9 cellular contexts compared by ENCODE assay signal in the genomic region with DNA sequence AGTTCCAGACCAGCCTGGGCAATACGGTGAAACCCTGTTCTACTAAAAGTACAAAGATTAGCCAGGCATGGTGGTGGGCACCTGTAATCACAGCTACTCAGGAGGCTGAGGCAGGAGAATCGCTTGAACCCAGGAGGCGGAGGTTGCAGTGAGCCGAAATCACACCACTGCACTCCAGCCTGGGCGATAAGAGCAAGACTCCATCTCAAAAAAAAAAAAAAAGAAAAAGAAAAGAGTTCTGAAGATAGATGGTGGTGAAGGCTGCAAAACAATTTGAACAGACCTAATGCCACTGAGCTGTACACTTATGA. TPM values are rescaled to one million over a fixed set of nuclear protein-coding genes. Genes with fewer than 3 reads are reported as not detected.
DNase-seq lines count a peak whose midpoint lies in the region; ATAC-seq and TF ChIP-seq lines count a peak whose summit lies in the region.
"Not testable (repeated sequence)": the region's sequence is repeated elsewhere in the genome, so short reads cannot be mapped to it uniquely, and the experiment has no call there.
"Had no signal": no experiment of that assay in that cellular context is flagged by ENCODE, and none has a peak within 500 bp of the region (broad histone marks: within the 10 kb centered on the region; RNA-seq: fewer than 3 reads in every experiment).

No MANE protein-coding gene starts in this region.

- not testable (repeated sequence) for H3K9ac ChIP-seq in MM.1S (ENCODE audit: low read length)

- not testable (repeated sequence) for H2AFZ ChIP-seq in MM.1S (ENCODE audit: low read length)

- peak overlapping the region; percentile 69 for H3K4me3 Mint-ChIP-seq in CD4-positive, alpha-beta T cell
- H3K4me3 Mint-ChIP-seq in WTC11, result not testable (repeated sequence)
- H3K4me3 Mint-ChIP-seq in activated T-cell treated with anti-CD3 and anti-CD28 coated beads, Interleukin-2, amount 50 U/mL, for 24 hours, result peak overlapping the region; percentile 15
- H3K4me3 Mint-ChIP-seq in naive thymus-derived CD4-positive, alpha-beta T cell, result peak overlapping the region; percentile 68 to 90 (median 82)
- peak overlapping the region; percentile 0 for H3K4me3 Mint-ChIP-seq in stimulated activated memory B cell treated with anti-CD40 and anti-IgM and Interleukin-4, amounts not matched to agents 10 μg/mL and 1 μg/mL and 100 μg/mL, for 72 hours

- H3K9me3 ChIP-seq in CD4-positive, alpha-beta T cell (ENCODE audit: control insufficient read depth, low read length); MM.1S (replicated peaks; ENCODE audit: insufficient read depth, low read length); effector memory CD4-positive, alpha-beta T cell (ENCODE audit: control insufficient read depth, low read length); naive thymus-derived CD4-positive, alpha-beta T cell (ENCODE audit: control insufficient read depth in 2 of 3, low read length in 3 of 3): not testable (repeated sequence)

- H3F3A ChIP-seq in MM.1S (ENCODE audit: insufficient read depth, low read length), result peaks cover 27% of the 10 kb centered on the region

- peak overlapping the region; percentile 100 for H3K27ac Mint-ChIP-seq in CD4-positive, alpha-beta T cell
- H3K27ac Mint-ChIP-seq in WTC11, result 0 out of 2 replicates have a peak overlapping the region, but pooled peaks have one; percentile 13
- H3K27ac Mint-ChIP-seq in activated T-cell treated with anti-CD3 and anti-CD28 coated beads, Interleukin-2, amount 50 U/mL, for 24 hours, result peak overlapping the region; percentile 84
- H3K27ac Mint-ChIP-seq in activated naive CD4-positive, alpha-beta T cell treated with anti-CD3 and anti-CD28 coated beads, Interleukin-2, amount 50 U/mL, for 72 hours, result peak overlapping the region; percentile 62 to 86
- H3K27ac Mint-ChIP-seq in naive thymus-derived CD4-positive, alpha-beta T cell, result peak overlapping the region; percentile 70 to 99 (median 97)
- H3K27ac Mint-ChIP-seq in stimulated activated memory B cell treated with anti-CD40 and anti-IgM and Interleukin-4, amounts not matched to agents 10 μg/mL and 1 μg/mL and 100 μg/mL, for 72 hours, result peak overlapping the region; percentile 87

- H3K9me3 Mint-ChIP-seq in CD4-positive, alpha-beta T cell; WTC11; activated T-cell treated with anti-CD3 and anti-CD28 coated beads, Interleukin-2, amount 50 U/mL, for 24 hours; activated naive CD4-positive, alpha-beta T cell treated with anti-CD3 and anti-CD28 coated beads, Interleukin-2, amount 50 U/mL, for 72 hours; naive thymus-derived CD4-positive, alpha-beta T cell; stimulated activated memory B cell treated with anti-CD40 and anti-IgM and Interleukin-4, amounts not matched to agents 10 μg/mL and 1 μg/mL and 100 μg/mL, for 72 hours: not testable (repeated sequence)

- intact Hi-C loops in CD4-positive, alpha-beta T cell (cut with DNase I, micrococcal nuclease), result not testable (repeated sequence)
- intact Hi-C loops in naive thymus-derived CD4-positive, alpha-beta T cell (cut with micrococcal nuclease), result loop anchor here in 1 of 2 donors (10.0 kb wide), 1 partner anchor 1218 kb away; the partner anchor contains the start of gene FNBP1

- not testable (repeated sequence) for H3K9me2 ChIP-seq in MM.1S (replicated peaks; ENCODE audit: insufficient read depth, low read length)

- not testable (repeated sequence) for H3K4me3 ChIP-seq in MM.1S (ENCODE audit: low read length); effector memory CD4-positive, alpha-beta T cell (ENCODE audit: insufficient read depth, low read depth, low read length, poor library complexity, severe bottlenecking); naive thymus-derived CD4-positive, alpha-beta T cell (ENCODE audit: low read length)

- ATAC-seq in CD4-positive, alpha-beta T cell (ENCODE audit: poor library complexity); WTC11; activated naive CD4-positive, alpha-beta T cell treated with anti-CD3 and anti-CD28 coated beads, Interleukin-2, amount 50 U/mL, for 72 hours; naive thymus-derived CD4-positive, alpha-beta T cell; stimulated activated memory B cell treated with anti-CD40 and anti-IgM and Interleukin-4, amounts not matched to agents 10 μg/mL and 1 μg/mL and 100 μg/mL, for 72 hours: not testable (repeated sequence)

- not testable (repeated sequence) for H3K27ac ChIP-seq in CD4-positive, alpha-beta T cell (ENCODE audit: low read depth, low read length)
- peak overlapping the region; percentile 81; the same call in 1 of the 2 replicates for H3K27ac ChIP-seq in MM.1S (ENCODE audit: low read length)
- peak overlapping the region; percentile 38 for H3K27ac ChIP-seq in effector memory CD4-positive, alpha-beta T cell (ENCODE audit: insufficient read depth, low read length, poor library complexity, severe bottlenecking)
- peak overlapping the region; percentile 63 for H3K27ac ChIP-seq in naive thymus-derived CD4-positive, alpha-beta T cell (ENCODE audit: low read depth, low read length)

- peaks cover 68% of the 10 kb centered on the region for H3K4me1 Mint-ChIP-seq in CD4-positive, alpha-beta T cell (ENCODE audit: low read depth)
- H3K4me1 Mint-ChIP-seq in WTC11, result not testable (repeated sequence)
- H3K4me1 Mint-ChIP-seq in activated T-cell treated with anti-CD3 and anti-CD28 coated beads, Interleukin-2, amount 50 U/mL, for 24 hours (ENCODE audit: low read depth), result peaks cover 72% of the 10 kb centered on the region
- peaks cover 52 to 90% (median 64%) of the 10 kb centered on the region in 7 donors for H3K4me1 Mint-ChIP-seq in naive thymus-derived CD4-positive, alpha-beta T cell
- H3K4me1 Mint-ChIP-seq in stimulated activated memory B cell treated with anti-CD40 and anti-IgM and Interleukin-4, amounts not matched to agents 10 μg/mL and 1 μg/mL and 100 μg/mL, for 72 hours, result peaks cover 54% of the 10 kb centered on the region

- H3K27me3 ChIP-seq in CD4-positive, alpha-beta T cell (ENCODE audit: control insufficient read depth, insufficient read depth, low read length); MM.1S (replicated peaks; ENCODE audit: insufficient read depth, low read length); effector memory CD4-positive, alpha-beta T cell (replicated peaks; ENCODE audit: control insufficient read depth, insufficient read depth, low read length, poor library complexity, severe bottlenecking); naive thymus-derived CD4-positive, alpha-beta T cell (ENCODE audit: control insufficient read depth in 2 of 2, insufficient read depth in 2 of 2, low read length in 2 of 2): not testable (repeated sequence)

- not testable (repeated sequence) for TF ChIP-seq CTCF in CD4-positive, alpha-beta T cell (IDR thresholded peaks at IDR 0.05); MM.1S (IDR thresholded peaks at IDR 0.05; ENCODE audit: low read length); WTC11 (IDR thresholded peaks at IDR 0.05)

- peaks cover 81% of the 10 kb centered on the region for H3K36me3 Mint-ChIP-seq in CD4-positive, alpha-beta T cell (ENCODE audit: low read depth)
- not testable (repeated sequence) for H3K36me3 Mint-ChIP-seq in WTC11
- H3K36me3 Mint-ChIP-seq in activated T-cell treated with anti-CD3 and anti-CD28 coated beads, Interleukin-2, amount 50 U/mL, for 24 hours (ENCODE audit: low read depth), result peaks cover 83% of the 10 kb centered on the region
- H3K36me3 Mint-ChIP-seq in activated naive CD4-positive, alpha-beta T cell treated with anti-CD3 and anti-CD28 coated beads, Interleukin-2, amount 50 U/mL, for 72 hours, result peaks cover 11 to 26% of the 10 kb centered on the region in 2 donors
- peaks cover 6 to 33% (median 11%) of the 10 kb centered on the region in 5 donors for H3K36me3 Mint-ChIP-seq in naive thymus-derived CD4-positive, alpha-beta T cell
- H3K36me3 Mint-ChIP-seq in stimulated activated memory B cell treated with anti-CD40 and anti-IgM and Interleukin-4, amounts not matched to agents 10 μg/mL and 1 μg/mL and 100 μg/mL, for 72 hours, result peaks cover 32% of the 10 kb centered on the region

- H4K20me1 ChIP-seq in MM.1S (ENCODE audit: insufficient read depth, low read length), result not testable (repeated sequence)

- not testable (repeated sequence) for H3K27me3 Mint-ChIP-seq in CD4-positive, alpha-beta T cell; WTC11 (ENCODE audit: low read depth); activated T-cell treated with anti-CD3 and anti-CD28 coated beads, Interleukin-2, amount 50 U/mL, for 24 hours; naive thymus-derived CD4-positive, alpha-beta T cell; stimulated activated memory B cell treated with anti-CD40 and anti-IgM and Interleukin-4, amounts not matched to agents 10 μg/mL and 1 μg/mL and 100 μg/mL, for 72 hours

- CTCF ChIA-PET in CD4-positive, alpha-beta T cell (lab: Charles Lee), result not testable (repeated sequence)
- CTCF ChIA-PET in WTC11 (lab: Charles Lee), result interaction anchor here (0.7 kb wide), 1 partner anchor 570 kb away, joined by 4 read pairs; the partner anchor contains the start of gene EXOSC2
- CTCF ChIA-PET in naive thymus-derived CD4-positive, alpha-beta T cell (lab: Charles Lee), result interaction anchor here (0.6 kb wide), 1 partner anchor 19 kb away, joined by 3 read pairs; no protein-coding TSS in a partner anchor

- POLR2A ChIA-PET in CD4-positive, alpha-beta T cell (lab: Charles Lee), result interaction anchor here (4.4 to 18.0 kb wide), 3 partner anchors 7 to 15 kb away, joined by 19 to 738 read pairs (median 738); partner anchors contain the start of gene FAM78A
- POLR2A ChIA-PET in WTC11 (lab: Charles Lee), result not testable (repeated sequence)
- POLR2A ChIA-PET in naive thymus-derived CD4-positive, alpha-beta T cell (lab: Charles Lee), result interaction anchor here (0.6 to 20.4 kb wide), 5 partner anchors 6 to 135 kb away, joined by 3 to 886 read pairs (median 3); partner anchors contain the start of gene FAM78A

- H3K79me2 ChIP-seq in MM.1S (ENCODE audit: low read length), result peaks cover 79% of the 10 kb centered on the region

- H3K4me1 ChIP-seq in MM.1S (ENCODE audit: low read length), result peaks cover 26% of the 10 kb centered on the region
- H3K4me1 ChIP-seq in effector memory CD4-positive, alpha-beta T cell (ENCODE audit: control insufficient read depth, insufficient read depth, low read length, poor library complexity, severe bottlenecking), result peaks cover 52% of the 10 kb centered on the region
- peaks cover 39 to 75% of the 10 kb centered on the region in 2 donors for H3K4me1 ChIP-seq in naive thymus-derived CD4-positive, alpha-beta T cell (ENCODE audit: control insufficient read depth in 2 of 2, insufficient read depth in 2 of 2, low read length in 2 of 2)

- H3K36me3 ChIP-seq in MM.1S (replicated peaks; ENCODE audit: insufficient read depth, low read length), result peaks cover 10% of the 10 kb centered on the region
- H3K36me3 ChIP-seq in effector memory CD4-positive, alpha-beta T cell (ENCODE audit: control insufficient read depth, insufficient read depth, low read length), result peaks cover 48% of the 10 kb centered on the region
- peaks cover 10 to 44% (median 23%) of the 10 kb centered on the region in 3 experiments for H3K36me3 ChIP-seq in naive thymus-derived CD4-positive, alpha-beta T cell (ENCODE audit: control insufficient read depth in 2 of 3, insufficient read depth in 3 of 3, low read length in 3 of 3)

- not testable (repeated sequence) for DNase-seq in CD4-positive, alpha-beta T cell; MM.1S; WTC11 (ENCODE audit: low spot score); activated T-cell treated with anti-CD3 and anti-CD28 coated beads, Interleukin-2, amount 50 U/mL, for 24 hours; activated naive CD4-positive, alpha-beta T cell treated with anti-CD3 and anti-CD28 coated beads, Interleukin-2, amount 50 U/mL, for 72 hours (ENCODE audit: low spot score in 2 of 2); effector memory CD4-positive, alpha-beta T cell; naive thymus-derived CD4-positive, alpha-beta T cell

- H3K4me2 ChIP-seq in MM.1S (ENCODE audit: low read depth, low read length), result not testable (repeated sequence)

RNA-seq across cellular contexts. Expression of gene FAM78A, which starts 13.3 kb away (rescaled TPM):
- total RNA-seq in CD4-positive, alpha-beta T cell, result 10 to 100 TPM; 62.4 to 62.7 TPM
- 3.0 to 3.5 TPM (median 3.4 TPM) in 3 replicates for total RNA-seq in WTC11 (2021)
- total RNA-seq in activated naive CD4-positive, alpha-beta T cell treated with anti-CD3 and anti-CD28 coated beads, Interleukin-2, amount 50 U/mL, for 72 hours, result 10 to 100 TPM; 23.0 to 45.7 TPM
- total RNA-seq in naive thymus-derived CD4-positive, alpha-beta T cell, result 100 to 1,000 TPM in 3 of 5 experiments, 10 to 100 TPM in 2; 64.6 to 114 (median 104) TPM
- 10 to 100 TPM; 10.5 to 24.8 TPM for polyA plus RNA-seq in naive thymus-derived CD4-positive, alpha-beta T cell

RNA-seq across cellular contexts. Expression of gene PLPP7, which starts 26.5 kb away (rescaled TPM):
- total RNA-seq in CD4-positive, alpha-beta T cell, result under 1 TPM in 1 of 2 experiments, not detected in 1; 0.22 TPM
- total RNA-seq in WTC11 (2021), result 4.2 to 4.9 TPM (median 4.7 TPM) in 3 replicates
- total RNA-seq in activated naive CD4-positive, alpha-beta T cell treated with anti-CD3 and anti-CD28 coated beads, Interleukin-2, amount 50 U/mL, for 72 hours, result under 1 TPM; 0.14 to 0.37 TPM
- under 1 TPM in 4 of 5 experiments, not detected in 1; 0.12 to 0.24 (median 0.14) TPM for total RNA-seq in naive thymus-derived CD4-positive, alpha-beta T cell
- polyA plus RNA-seq in naive thymus-derived CD4-positive, alpha-beta T cell, result under 1 TPM; 0.24 to 0.71 TPM
- total RNA-seq: A673 had no signal

Comparison
In these comparisons a context has a peak if more than half of its experiments do, and no peak if none do; other contexts are left out.
1. H3K27ac Mint-ChIP-seq: peak in every context shown above with its lines; median percentile 100 in CD4-positive, alpha-beta T cell; 97 in naive thymus-derived CD4-positive, alpha-beta T cell; 87 in stimulated activated memory B cell treated with anti-CD40 and anti-IgM and Interleukin-4, amounts not matched to agents 10 μg/mL and 1 μg/mL and 100 μg/mL, for 72 hours; 84 in activated T-cell treated with anti-CD3 and anti-CD28 coated beads, Interleukin-2, amount 50 U/mL, for 24 hours; 74 in activated naive CD4-positive, alpha-beta T cell treated with anti-CD3 and anti-CD28 coated beads, Interleukin-2, amount 50 U/mL, for 72 hours; 13 in WTC11.